ENCODE assay signal across 1 cellular context in the genomic region with DNA sequence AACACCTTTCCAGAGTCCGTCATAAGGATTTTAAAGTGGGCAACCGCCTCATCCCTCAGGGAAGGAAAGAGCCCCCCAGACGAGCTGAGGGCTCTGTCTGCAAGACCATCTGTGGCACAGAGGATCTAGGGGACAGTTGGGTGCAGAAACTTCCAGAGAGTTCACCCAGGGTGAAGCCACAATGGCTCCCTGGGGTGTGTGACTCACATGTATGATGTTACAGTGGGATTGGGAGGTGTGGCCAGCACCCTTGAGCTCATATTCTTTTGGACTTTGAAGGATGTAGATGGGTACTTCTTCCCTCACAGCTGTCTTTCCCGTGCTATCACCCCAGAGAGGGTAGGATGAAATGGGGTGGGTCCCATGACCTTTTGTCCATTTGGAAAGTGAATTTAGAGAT.
TF ChIP-seq lines count a peak whose summit lies in the region.

No MANE protein-coding gene starts in this region.

TF ChIP-seq in Ishikawa, 13 proteins besides CTCF, POLR2A, EP300 and RAD21 (continued from another document):
- TF ChIP-seq, protein P1, sequence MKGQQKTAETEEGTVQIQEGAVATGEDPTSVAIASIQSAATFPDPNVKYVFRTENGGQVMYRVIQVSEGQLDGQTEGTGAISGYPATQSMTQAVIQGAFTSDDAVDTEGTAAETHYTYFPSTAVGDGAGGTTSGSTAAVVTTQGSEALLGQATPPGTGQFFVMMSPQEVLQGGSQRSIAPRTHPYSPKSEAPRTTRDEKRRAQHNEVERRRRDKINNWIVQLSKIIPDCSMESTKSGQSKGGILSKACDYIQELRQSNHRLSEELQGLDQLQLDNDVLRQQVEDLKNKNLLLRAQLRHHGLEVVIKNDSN (IDR thresholded peaks at IDR 0.05), result no peak
- TF ChIP-seq TCF12 (IDR thresholded peaks at IDR 0.05; ENCODE audit: low read depth) (no peak), FOXM1 (IDR thresholded peaks at IDR 0.05; ENCODE audit: borderline replicate concordance, low read depth) (no peak), TAF1 (IDR thresholded peaks at IDR 0.05; ENCODE audit: low read depth) (no peak), YY1 (IDR thresholded peaks at IDR 0.05; ENCODE audit: low read depth) (no peak), CREB1 (IDR thresholded peaks at IDR 0.05; ENCODE audit: low read depth) (no peak)
- TF ChIP-seq, protein P2, sequence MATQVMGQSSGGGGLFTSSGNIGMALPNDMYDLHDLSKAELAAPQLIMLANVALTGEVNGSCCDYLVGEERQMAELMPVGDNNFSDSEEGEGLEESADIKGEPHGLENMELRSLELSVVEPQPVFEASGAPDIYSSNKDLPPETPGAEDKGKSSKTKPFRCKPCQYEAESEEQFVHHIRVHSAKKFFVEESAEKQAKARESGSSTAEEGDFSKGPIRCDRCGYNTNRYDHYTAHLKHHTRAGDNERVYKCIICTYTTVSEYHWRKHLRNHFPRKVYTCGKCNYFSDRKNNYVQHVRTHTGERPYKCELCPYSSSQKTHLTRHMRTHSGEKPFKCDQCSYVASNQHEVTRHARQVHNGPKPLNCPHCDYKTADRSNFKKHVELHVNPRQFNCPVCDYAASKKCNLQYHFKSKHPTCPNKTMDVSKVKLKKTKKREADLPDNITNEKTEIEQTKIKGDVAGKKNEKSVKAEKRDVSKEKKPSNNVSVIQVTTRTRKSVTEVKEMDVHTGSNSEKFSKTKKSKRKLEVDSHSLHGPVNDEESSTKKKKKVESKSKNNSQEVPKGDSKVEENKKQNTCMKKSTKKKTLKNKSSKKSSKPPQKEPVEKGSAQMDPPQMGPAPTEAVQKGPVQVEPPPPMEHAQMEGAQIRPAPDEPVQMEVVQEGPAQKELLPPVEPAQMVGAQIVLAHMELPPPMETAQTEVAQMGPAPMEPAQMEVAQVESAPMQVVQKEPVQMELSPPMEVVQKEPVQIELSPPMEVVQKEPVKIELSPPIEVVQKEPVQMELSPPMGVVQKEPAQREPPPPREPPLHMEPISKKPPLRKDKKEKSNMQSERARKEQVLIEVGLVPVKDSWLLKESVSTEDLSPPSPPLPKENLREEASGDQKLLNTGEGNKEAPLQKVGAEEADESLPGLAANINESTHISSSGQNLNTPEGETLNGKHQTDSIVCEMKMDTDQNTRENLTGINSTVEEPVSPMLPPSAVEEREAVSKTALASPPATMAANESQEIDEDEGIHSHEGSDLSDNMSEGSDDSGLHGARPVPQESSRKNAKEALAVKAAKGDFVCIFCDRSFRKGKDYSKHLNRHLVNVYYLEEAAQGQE (IDR thresholded peaks at IDR 0.05; ENCODE audit: low read depth), result no peak
